Comparison of ENCODE assay signal across 25 cellular contexts in the genomic region with DNA sequence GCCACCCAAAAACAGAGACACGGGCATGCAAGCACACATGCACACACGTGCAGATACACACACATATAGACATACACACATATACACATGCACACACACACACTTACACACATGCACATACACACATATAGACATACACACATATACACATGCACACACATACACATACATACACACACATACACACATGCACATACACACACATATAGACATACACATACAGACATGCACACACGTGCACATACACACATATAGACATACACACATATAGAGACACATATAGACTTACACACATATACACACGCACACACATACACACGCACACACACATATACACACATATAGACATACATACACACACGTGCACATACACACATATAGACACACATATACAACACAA.
DNase-seq lines count a peak whose midpoint lies in the region; ATAC-seq, FAIRE-seq and TF ChIP-seq lines count a peak whose summit lies in the region.
"Had no signal": no experiment of that assay in that cellular context is flagged by ENCODE, and none has a peak within 500 bp of the region (broad histone marks: within the 10 kb centered on the region; RNA-seq: fewer than 3 reads in every experiment).

No MANE protein-coding gene starts in this region.

- H3K9me3 ChIP-seq in lower lobe of right lung, result no peaks in the 10 kb centered on the region
- no peaks in the 10 kb centered on the region for H3K9me3 ChIP-seq in body of pancreas
- H3K9me3 ChIP-seq in tibial nerve, result no peaks in the 10 kb centered on the region
- H3K9me3 ChIP-seq: adrenal gland, esophagus muscularis mucosa, pancreas, stomach had no signal

- H3K9me3 Mint-ChIP-seq in stimulated activated naive CD8-positive, alpha-beta T cell treated with anti-CD3 and anti-CD28 coated beads, Interleukin-15, Interleukin-2, amounts not matched to agents 100 ng/mL and 50 ng/mL, for 24 hours, result peaks cover 7% of the 10 kb centered on the region
- H3K9me3 Mint-ChIP-seq in stimulated activated naive CD8-positive, alpha-beta T cell treated with anti-CD3 and anti-CD28 coated beads, Interleukin-15, amount 100 ng/mL, for 72 hours, result peaks cover 9 to 11% of the 10 kb centered on the region in 2 donors
- H3K9me3 Mint-ChIP-seq: effector memory CD8-positive, alpha-beta T cell; natural killer cell had no signal

- H3K4me1 ChIP-seq in lower lobe of right lung (peaks cover 16% of the 10 kb centered on the region), body of pancreas (no peaks in the 10 kb centered on the region), tibial nerve (peaks cover 0 to 8% (median 0%) of the 10 kb centered on the region in 4 donors)
- H3K4me1 ChIP-seq: adrenal gland, pancreas had no signal

- H3K27ac ChIP-seq in RWPE1, result peak overlapping the region; percentile 27; the same call in 1 of the 2 replicates
- peak overlapping the region; percentile 82 for H3K27ac ChIP-seq in lower lobe of right lung
- H3K27ac ChIP-seq in body of pancreas, result peak overlapping the region in 1 of 4 donors; percentile 26
- H3K27ac ChIP-seq in tibial nerve, result no peak overlapping the region
- H3K27ac ChIP-seq: hepatocyte, KMS-11, PC-9 had no signal

- no peak for TF ChIP-seq POLR2A in body of pancreas (IDR thresholded peaks at IDR 0.05)
- TF ChIP-seq POLR2A in tibial nerve (IDR thresholded peaks at IDR 0.05), result no peak

- peaks cover 5% of the 10 kb centered on the region for H3K27me3 Mint-ChIP-seq in stimulated activated naive CD8-positive, alpha-beta T cell treated with anti-CD3 and anti-CD28 coated beads, Interleukin-15, Interleukin-2, amounts not matched to agents 100 ng/mL and 50 ng/mL, for 24 hours
- no peaks in the 10 kb centered on the region for H3K27me3 Mint-ChIP-seq in stimulated activated naive CD8-positive, alpha-beta T cell treated with anti-CD3 and anti-CD28 coated beads, Interleukin-15, amount 100 ng/mL, for 72 hours
- H3K27me3 Mint-ChIP-seq: effector memory CD8-positive, alpha-beta T cell had no signal

- no peak overlapping the region for H3K4me3 ChIP-seq in lower lobe of right lung
- no peak overlapping the region for H3K4me3 ChIP-seq in body of pancreas
- H3K4me3 ChIP-seq in tibial nerve, result no peak overlapping the region
- H3K4me3 ChIP-seq: adrenal gland, esophagus muscularis mucosa, hepatocyte, pancreas, PC-9, stomach had no signal

- no peak overlapping the region for H3K4me3 Mint-ChIP-seq in stimulated activated naive CD8-positive, alpha-beta T cell treated with anti-CD3 and anti-CD28 coated beads, Interleukin-15, Interleukin-2, amounts not matched to agents 100 ng/mL and 50 ng/mL, for 24 hours
- H3K4me3 Mint-ChIP-seq in stimulated activated naive CD8-positive, alpha-beta T cell treated with anti-CD3 and anti-CD28 coated beads, Interleukin-15, amount 100 ng/mL, for 72 hours, result no peak overlapping the region
- H3K4me3 Mint-ChIP-seq: CD8-positive, alpha-beta T cell; natural killer cell had no signal

- no peak for ATAC-seq in stimulated activated naive CD8-positive, alpha-beta T cell treated with anti-CD3 and anti-CD28 coated beads, Interleukin-15, amount 100 ng/mL, for 72 hours
- no peak for ATAC-seq in lower lobe of right lung
- ATAC-seq in body of pancreas, result no peak
- ATAC-seq: CD8-positive, alpha-beta T cell had no signal

- H3K36me3 Mint-ChIP-seq in stimulated activated naive CD8-positive, alpha-beta T cell treated with anti-CD3 and anti-CD28 coated beads, Interleukin-15, Interleukin-2, amounts not matched to agents 100 ng/mL and 50 ng/mL, for 24 hours (ENCODE audit: low read depth), result no peaks in the 10 kb centered on the region
- H3K36me3 Mint-ChIP-seq: CD8-positive, alpha-beta T cell; natural killer cell had no signal

- DNase-seq in stimulated activated naive CD8-positive, alpha-beta T cell treated with anti-CD3 and anti-CD28 coated beads, Interleukin-15, amount 100 ng/mL, for 72 hours, result no peak
- DNase-seq in RWPE1 (ENCODE audit: low spot score), result no peak
- DNase-seq in lower lobe of right lung, result no peak
- DNase-seq in urothelium cell line (ENCODE audit: low spot score), result no peak
- no peak for DNase-seq in body of pancreas
- no peak for DNase-seq in tibial nerve (ENCODE audit: low spot score in 2 of 2)
- no peak for DNase-seq in NCI-H510A treated with DMSO at 0.1 percent for 48 hours (lab: John Stamatoyannopoulos, UW)
- DNase-seq: activated CD4-positive, alpha-beta T cell treated with anti-CD3 and anti-CD28 coated beads for 1 hour; CD8-positive, alpha-beta T cell; DMS 273 treated with DMSO at 0.1 percent for 48 hours; effector memory CD8-positive, alpha-beta T cell; natural killer cell; NCI-H1436; NCI-H2107; NCI-H510A; PC-9; SIG-M5; stomach had no signal

- 63 to 64% methylated on average over 6 of the region's 6 CpGs for WGBS in body of pancreas, 2 donors
- 61 to 70% methylated on average over 6 of the region's 6 CpGs for WGBS in tibial nerve, 2 donors

- peak; percentile 96 for FAIRE-seq in urothelium cell line (lab: Jason Lieb, UNC)
- FAIRE-seq: colon, pancreas had no signal

- no peak for TF ChIP-seq EP300 in tibial nerve (IDR thresholded peaks at IDR 0.05)

- TF ChIP-seq CTCF in RWPE1 (conservative IDR thresholded peaks at IDR 0.05; ENCODE audit: low read depth) (no peak), lower lobe of right lung (IDR thresholded peaks at IDR 0.05) (no peak), body of pancreas (IDR thresholded peaks at IDR 0.05) (no peak), tibial nerve (IDR thresholded peaks at IDR 0.05) (no peak)

- POLR2A ChIA-PET in RWPE1 (lab: Yijun Ruan, JAX; ENCODE audit: low non-redundant PET), result no interaction called here

- H3K4me1 Mint-ChIP-seq in stimulated activated naive CD8-positive, alpha-beta T cell treated with anti-CD3 and anti-CD28 coated beads, Interleukin-15, Interleukin-2, amounts not matched to agents 100 ng/mL and 50 ng/mL, for 24 hours (ENCODE audit: low read depth), result peaks cover 17% of the 10 kb centered on the region
- peaks cover 21% of the 10 kb centered on the region for H3K4me1 Mint-ChIP-seq in stimulated activated naive CD8-positive, alpha-beta T cell treated with anti-CD3 and anti-CD28 coated beads, Interleukin-15, amount 100 ng/mL, for 72 hours

- intact Hi-C loops in lower lobe of right lung (cut with DNase I) (no loop called here), body of pancreas (cut with DNase I) (no loop called here)

- H3K36me3 ChIP-seq in lower lobe of right lung (no peaks in the 10 kb centered on the region), body of pancreas (replicated peaks in 1 of 2; ENCODE audit: insufficient read depth in 1 of 2, low read depth in 2 of 2) (no peaks in the 10 kb centered on the region), tibial nerve (no peaks in the 10 kb centered on the region)
- H3K36me3 ChIP-seq: adrenal gland, esophagus muscularis mucosa, pancreas, stomach had no signal

- CTCF ChIA-PET in RWPE1 (lab: Yijun Ruan, JAX), result no interaction called here

- H3K27me3 ChIP-seq in lower lobe of right lung (ENCODE audit: low read depth) (no peaks in the 10 kb centered on the region), body of pancreas (no peaks in the 10 kb centered on the region), tibial nerve (no peaks in the 10 kb centered on the region)
- H3K27me3 ChIP-seq: adrenal gland, esophagus muscularis mucosa, hepatocyte, pancreas, stomach had no signal

- H3K27ac Mint-ChIP-seq in stimulated activated naive CD8-positive, alpha-beta T cell treated with anti-CD3 and anti-CD28 coated beads, Interleukin-15, Interleukin-2, amounts not matched to agents 100 ng/mL and 50 ng/mL, for 24 hours, result peak overlapping the region; percentile 12
- H3K27ac Mint-ChIP-seq in stimulated activated naive CD8-positive, alpha-beta T cell treated with anti-CD3 and anti-CD28 coated beads, Interleukin-15, amount 100 ng/mL, for 72 hours, result no peak overlapping the region
- H3K27ac Mint-ChIP-seq: CD8-positive, alpha-beta T cell; effector memory CD8-positive, alpha-beta T cell had no signal

Comparison
In these comparisons a context has a peak if more than half of its experiments do, and no peak if none do; other contexts are left out.
1. H3K27ac ChIP-seq: peak in RWPE1 (single experiment) and lower lobe of right lung (single experiment); none in tibial nerve (0 of 4).